10 cellular contexts compared by ENCODE assay signal in genomic region chr15:79090487-79091203, GRCh38. TPM values are rescaled to one million over a fixed set of nuclear protein-coding genes. Genes with fewer than 3 reads are reported as not detected.
DNase-seq lines count a peak whose midpoint lies in the region; ATAC-seq and TF ChIP-seq lines count a peak whose summit lies in the region.
"Had no signal": no experiment of that assay in that cellular context is flagged by ENCODE, and none has a peak within 500 bp of the region (broad histone marks: within the 10 kb centered on the region; RNA-seq: fewer than 3 reads in every experiment).

RASGRF1 (minus strand) TSS chr15:79090780; CDS start chr15:79090498, 282 bp downstream.

- no peaks in the 10 kb centered on the region for H3K79me2 ChIP-seq in MM.1S (ENCODE audit: low read length)

- TF ChIP-seq CTCF in MM.1S (IDR thresholded peaks at IDR 0.05; ENCODE audit: low read length), result no peak

- H3K36me3 Mint-ChIP-seq in effector memory CD8-positive, alpha-beta T cell (ENCODE audit: insufficient read depth), result no peaks in the 10 kb centered on the region

- H3K9me3 Mint-ChIP-seq in effector memory CD8-positive, alpha-beta T cell, result peaks cover 0 to 2% of the 10 kb centered on the region in 2 donors

- peak within 1 kb of the TSS; percentile 39 for H3K27ac ChIP-seq in cingulate gyrus (ENCODE audit: low read depth, low read length)
- no peak within 1 kb of the TSS for H3K27ac ChIP-seq in MM.1S (ENCODE audit: low read length)
- H3K27ac ChIP-seq: right lobe of liver had no signal

- H3K36me3 ChIP-seq in MM.1S (replicated peaks; ENCODE audit: insufficient read depth, low read length), result no peaks in the 10 kb centered on the region
- H3K36me3 ChIP-seq: right lobe of liver had no signal

- no peaks in the 10 kb centered on the region for H3K9me3 ChIP-seq in MM.1S (replicated peaks; ENCODE audit: insufficient read depth, low read length)
- H3K9me3 ChIP-seq: right lobe of liver had no signal

- no peaks in the 10 kb centered on the region for H3F3A ChIP-seq in MM.1S (ENCODE audit: insufficient read depth, low read length)

- H3K4me3 Mint-ChIP-seq in effector memory CD8-positive, alpha-beta T cell, result peak within 1 kb of the TSS in 1 of 2 donors; percentile 37

- no peak within 1 kb of the TSS for H3K9ac ChIP-seq in MM.1S (ENCODE audit: low read length)

- ATAC-seq in left ventricle myocardium superior, result no peak
- ATAC-seq in effector memory CD8-positive, alpha-beta T cell (replicated peaks), result no peak
- ATAC-seq: right lobe of liver had no signal

- no peak within 1 kb of the TSS for H3K4me2 ChIP-seq in MM.1S (ENCODE audit: low read depth, low read length)

- peaks cover 6 to 10% of the 10 kb centered on the region in 2 donors for H3K4me1 Mint-ChIP-seq in effector memory CD8-positive, alpha-beta T cell (ENCODE audit: low read depth in 2 of 2)

- no peaks in the 10 kb centered on the region for H3K9me2 ChIP-seq in MM.1S (replicated peaks; ENCODE audit: insufficient read depth, low read length)

- H3K27me3 ChIP-seq in MM.1S (replicated peaks; ENCODE audit: insufficient read depth, low read length), result peaks cover 28% of the 10 kb centered on the region

- no peaks in the 10 kb centered on the region for H3K4me1 ChIP-seq in MM.1S (ENCODE audit: low read length)

- H3K4me3 ChIP-seq in MM.1S (ENCODE audit: low read length), result no peak within 1 kb of the TSS
- H3K4me3 ChIP-seq: right lobe of liver had no signal

- DNase-seq in cardiac septum (ENCODE audit: low spot score) (peak; percentile 27), left ventricle myocardium superior (no peak), midbrain (lab: John Stamatoyannopoulos, UW) (peak; percentile 30), NAMALWA (ENCODE audit: low spot score) (no peak), MM.1S (no peak), NCI-H774 (lab: John Stamatoyannopoulos, UW) (no peak)
- no peak for DNase-seq in effector memory CD8-positive, alpha-beta T cell
- DNase-seq: SHP77 had no signal

- H3K27me3 Mint-ChIP-seq in effector memory CD8-positive, alpha-beta T cell, result peaks cover 73 to 85% of the 10 kb centered on the region in 2 donors

- H2AFZ ChIP-seq in MM.1S (ENCODE audit: low read length), result no peak within 1 kb of the TSS

- H4K20me1 ChIP-seq in MM.1S (ENCODE audit: insufficient read depth, low read length), result no peaks in the 10 kb centered on the region

- no peak within 1 kb of the TSS for H3K27ac Mint-ChIP-seq in effector memory CD8-positive, alpha-beta T cell

- intact Hi-C loops in cardiac septum (cut with DNase I), result no loop called here
- intact Hi-C loops in left ventricle myocardium superior (cut with micrococcal nuclease), result no loop called here

RNA-seq across cellular contexts. Expression of gene RASGRF1, which starts in this region (rescaled TPM):
- total RNA-seq in cardiac septum (0.11 TPM), left ventricle myocardium superior (not detected)

Comparison
In these comparisons a context has a peak if more than half of its experiments do, and no peak if none do; other contexts are left out.
1. Peak in DNase-seq in cardiac septum; RNA of the gene not detected or under 1 TPM.